In the genomic region with DNA sequence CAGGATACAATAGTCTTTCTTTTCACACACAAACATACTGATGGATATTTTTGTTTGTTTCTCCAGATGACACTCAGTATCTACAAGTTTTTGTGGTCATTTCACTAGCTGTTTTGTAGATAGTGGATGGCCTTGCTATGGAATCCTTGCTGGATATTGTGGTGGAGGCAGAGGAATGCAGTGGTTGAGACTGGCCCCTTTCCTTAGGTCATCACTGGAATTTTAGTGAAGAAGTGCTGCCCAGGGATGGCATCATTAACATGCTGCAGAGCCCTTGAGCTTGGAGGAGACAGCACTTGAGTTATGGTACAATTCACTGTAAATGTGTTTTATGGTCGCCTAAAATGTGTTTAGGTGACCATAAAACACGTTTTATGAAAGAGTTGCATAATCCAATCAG, we compare ENCODE assay signal across 16 cellular contexts.
"Had no signal": no experiment of that assay in that cellular context is flagged by ENCODE, and none has a peak within 500 bp of the region (broad histone marks: within the 10 kb centered on the region; RNA-seq: fewer than 3 reads in every experiment).

No MANE protein-coding gene starts in this region.

- H3K27ac ChIP-seq: prostate gland, right lobe of liver, testis had no signal

- H3K36me3 ChIP-seq: prostate gland, right lobe of liver had no signal

- ATAC-seq: activated T-cell treated with anti-CD3 and anti-CD28 coated beads, Interleukin-2, amount 50 U/mL, for 72 hours; mucosa of descending colon; natural killer cell treated with Interleukin-12 subunit alpha and Interleukin-12 subunit beta and Interleukin-15 and Interleukin-18, amount 100 ng/mL, for 72 hours; right lobe of liver had no signal

- H3K9me3 ChIP-seq: mucosa of descending colon, prostate gland, right lobe of liver, testis had no signal

- H3K4me3 ChIP-seq: mucosa of descending colon, prostate gland, right lobe of liver, testis had no signal

- H3K4me1 ChIP-seq: prostate gland, right lobe of liver, testis had no signal

- H3K27me3 ChIP-seq: right lobe of liver, testis had no signal

- DNase-seq: activated CD4-positive, alpha-beta memory T cell treated with anti-CD3 and anti-CD28 coated beads, Interleukin-2, amount 10 ng/mL, durations not matched to agents 7 days and 5 days; activated CD4-positive, alpha-beta T cell treated with anti-CD3 and anti-CD28 coated beads for 1 hour; activated CD8-positive, alpha-beta memory T cell treated with anti-CD3 and anti-CD28 coated beads, Interleukin-2, amount 50 U/mL, for 4 hours; activated gamma-delta T cell treated with Interleukin-2 at 50 U/mL for 16 hours; activated naive CD8-positive, alpha-beta T cell treated with anti-CD3 and anti-CD28 coated beads for 36 hours; activated T-cell treated with anti-CD3 and anti-CD28 coated beads, Interleukin-2, amount 50 U/mL, for 72 hours; anterior cingulate cortex; mammary epithelial cell; mucosa of descending colon; nucleus accumbens; right lobe of liver; stimulated activated CD4-positive, alpha-beta T cell treated with anti-CD3 and anti-CD28 coated beads, Interleukin-2, amount 100 ng/mL, for 48 hours; stimulated activated CD8-positive, alpha-beta memory T cell treated with anti-CD3 and anti-CD28 coated beads, Interleukin-4, amount 100 ng/mL, for 48 hours; testis had no signal
